ENCODE assay signal across 8 cellular contexts in genomic region chr19:39401549-39402416, GRCh38.
DNase-seq lines count a peak whose midpoint lies in the region; ATAC-seq and TF ChIP-seq lines count a peak whose summit lies in the region.

No MANE protein-coding gene starts in this region.

- H3K27me3 ChIP-seq in SU-DHL-6 (ENCODE audit: low read length), result no peaks in the 10 kb centered on the region

- peak overlapping the region; percentile 96 for H3K27ac Mint-ChIP-seq in activated naive CD8-positive, alpha-beta T cell treated with anti-CD3 and anti-CD28 coated beads, Interleukin-2, amount 50 U/mL, for 24 hours

- H3K4me2 ChIP-seq in SU-DHL-6 (ENCODE audit: low read depth, low read length, poor library complexity, severe bottlenecking), result peak overlapping the region; percentile 45

- H3K9me3 ChIP-seq in SU-DHL-6 (ENCODE audit: insufficient read depth, low read length) (no peaks in the 10 kb centered on the region), iPS-18c (ENCODE audit: control insufficient read depth, insufficient read depth, low read length) (peaks cover 2% of the 10 kb centered on the region)

- H3K9me3 Mint-ChIP-seq in activated naive CD8-positive, alpha-beta T cell treated with anti-CD3 and anti-CD28 coated beads, Interleukin-2, amount 50 U/mL, for 24 hours, result no peaks in the 10 kb centered on the region

- H4K20me1 ChIP-seq in SU-DHL-6 (ENCODE audit: low read depth, low read length), result no peaks in the 10 kb centered on the region

- H3K4me1 Mint-ChIP-seq in activated naive CD8-positive, alpha-beta T cell treated with anti-CD3 and anti-CD28 coated beads, Interleukin-2, amount 50 U/mL, for 24 hours, result peaks cover 85% of the 10 kb centered on the region

- peaks cover 31% of the 10 kb centered on the region for H3F3A ChIP-seq in SU-DHL-6 (ENCODE audit: insufficient read depth)

- no peaks in the 10 kb centered on the region for H3K36me3 ChIP-seq in SU-DHL-6 (ENCODE audit: low read length)

- no peak overlapping the region for H3K4me3 ChIP-seq in SU-DHL-6 (ENCODE audit: insufficient read depth, low read length, poor library complexity, severe bottlenecking)
- H3K4me3 ChIP-seq in iPS-18c (ENCODE audit: insufficient read depth, low read depth, low read length), result peak overlapping the region; percentile 68

- no peaks in the 10 kb centered on the region; the same call in 1 of the 2 replicates for H3K79me2 ChIP-seq in SU-DHL-6 (ENCODE audit: insufficient read depth, low read length)

- H3K9me2 ChIP-seq in SU-DHL-6 (replicated peaks; ENCODE audit: insufficient read depth, low read length), result no peaks in the 10 kb centered on the region

- peak overlapping the region; percentile 90 for H3K27ac ChIP-seq in C4-2B
- H3K27ac ChIP-seq in SU-DHL-6 (ENCODE audit: low read depth, low read length), result peak overlapping the region; percentile 57

- DNase-seq in activated naive CD8-positive, alpha-beta T cell treated with anti-CD3 and anti-CD28 coated beads, Interleukin-2, amount 50 U/mL, for 24 hours, result peak; percentile 85
- peak; percentile 68 to 77 (median 74) for DNase-seq in stimulated activated CD4-positive, alpha-beta T cell treated with anti-CD3 and anti-CD28 coated beads, Interleukin-12 subunit alpha, Interleukin-12 subunit beta, amount 100 ng/mL, for 48 hours (ENCODE audit: low read depth in 2 of 3, low spot score in 1 of 3)
- DNase-seq in NCI-H187 treated with DMSO at 0.1 percent for 48 hours (lab: John Stamatoyannopoulos, UW), result no peak

- TF ChIP-seq CTCF in C4-2B (conservative IDR thresholded peaks at IDR 0.05) (no peak), SU-DHL-6 (IDR thresholded peaks at IDR 0.05; ENCODE audit: insufficient read depth, low read length, poor library complexity, severe bottlenecking) (no peak)

- peaks cover 6% of the 10 kb centered on the region for H3K36me3 Mint-ChIP-seq in activated naive CD8-positive, alpha-beta T cell treated with anti-CD3 and anti-CD28 coated beads, Interleukin-2, amount 50 U/mL, for 24 hours (ENCODE audit: low read depth)

- peak overlapping the region; percentile 75 for H2AFZ ChIP-seq in SU-DHL-6 (ENCODE audit: low read depth, low read length, severe bottlenecking)

- H3K9ac ChIP-seq in SU-DHL-6 (ENCODE audit: low read length), result peak overlapping the region; percentile 45

- H3K27me3 Mint-ChIP-seq in activated naive CD8-positive, alpha-beta T cell treated with anti-CD3 and anti-CD28 coated beads, Interleukin-2, amount 50 U/mL, for 24 hours, result no peaks in the 10 kb centered on the region

- ATAC-seq in HG02678 (IDR thresholded peaks at IDR 0.05; ENCODE audit: unreplicated experiment) (peak; percentile 28), HG02981 (IDR thresholded peaks at IDR 0.05; ENCODE audit: unreplicated experiment) (no peak)
- peak; percentile 75 for ATAC-seq in activated naive CD8-positive, alpha-beta T cell treated with anti-CD3 and anti-CD28 coated beads, Interleukin-2, amount 50 U/mL, for 24 hours

- H3K4me3 Mint-ChIP-seq in activated naive CD8-positive, alpha-beta T cell treated with anti-CD3 and anti-CD28 coated beads, Interleukin-2, amount 50 U/mL, for 24 hours, result peak overlapping the region; percentile 70
